8 cellular contexts compared by ENCODE assay signal in genomic region chr17:80992948-80993624, GRCh38. TPM values are rescaled to one million over a fixed set of nuclear protein-coding genes. Genes with fewer than 3 reads are reported as not detected.
DNase-seq lines count a peak whose midpoint lies in the region; ATAC-seq, FAIRE-seq and TF ChIP-seq lines count a peak whose summit lies in the region.

No MANE protein-coding gene starts in this region.

- TF ChIP-seq CTCF in DND-41 (IDR thresholded peaks at IDR 0.05; ENCODE audit: borderline replicate concordance, extremely low read depth, low read length, poor library complexity, severe bottlenecking) (no peak), NB4 (IDR thresholded peaks at IDR 0.05; ENCODE audit: low read depth, low read length) (no peak), endodermal cell (conservative IDR thresholded peaks at IDR 0.05) (no peak), ovary (IDR thresholded peaks at IDR 0.05) (no peak)

- TF ChIP-seq POLR2A in NB4 (IDR thresholded peaks at IDR 0.05; ENCODE audit: extremely low read depth, insufficient read length), result no peak
- TF ChIP-seq POLR2A in ovary (IDR thresholded peaks at IDR 0.05), result no peak

- no peak overlapping the region for H3K27ac ChIP-seq in DND-41 (ENCODE audit: low read length)
- H3K27ac ChIP-seq in endodermal cell (ENCODE audit: low read depth, low read length), result no peak overlapping the region
- no peak overlapping the region for H3K27ac ChIP-seq in ovary

- no peak overlapping the region for H2AFZ ChIP-seq in DND-41 (ENCODE audit: low read depth, low read length)

- H3K4me2 ChIP-seq in DND-41 (ENCODE audit: insufficient read depth, low read length), result peak overlapping the region; percentile 91

- ATAC-seq in DND-41 (ENCODE audit: insufficient read depth, low read depth), result no peak

- peaks cover 38% of the 10 kb centered on the region for H3K36me3 ChIP-seq in DND-41 (ENCODE audit: insufficient read depth, low read length)
- H3K36me3 ChIP-seq in endodermal cell (ENCODE audit: control insufficient read depth, insufficient read depth, low read length), result peaks cover 13% of the 10 kb centered on the region
- no peaks in the 10 kb centered on the region for H3K36me3 ChIP-seq in ovary

- TF ChIP-seq EP300 in ovary (IDR thresholded peaks at IDR 0.05), result no peak

- intact Hi-C loops in ovary (cut with DNase I), result loop anchor here (2.0 to 10.0 kb wide), 5 partner anchors 44 to 242 kb away; partner anchors contain the start of genes BAIAP2 (in 1 of the 4), NDUFAF8 (in 1 of the 4) and TEPSIN (in 1 of the 4)

- FAIRE-seq in urothelium cell line (lab: Jason Lieb, UNC), result no peak

- H3K9me3 Mint-ChIP-seq in endodermal cell, result no peaks in the 10 kb centered on the region

- H3K4me1 Mint-ChIP-seq in endodermal cell, result peaks cover 5% of the 10 kb centered on the region

- H3K9ac ChIP-seq in DND-41 (ENCODE audit: low read depth, low read length), result peak overlapping the region; percentile 89
- H3K9ac ChIP-seq in endodermal cell (ENCODE audit: extremely low read depth, low read length, poor library complexity, severe bottlenecking), result peak overlapping the region; percentile 41

- peak overlapping the region; percentile 58 for H3K4me3 Mint-ChIP-seq in endodermal cell

- H3K4me3 ChIP-seq in DND-41 (ENCODE audit: low read depth in 1 of 2, low read length in 2 of 2), result peak overlapping the region; percentile 55 to 97; a peak in 3 of 4 replicates
- peak overlapping the region; percentile 64 for H3K4me3 ChIP-seq in NB4 (ENCODE audit: low read depth, low read length)
- peak overlapping the region; percentile 81 for H3K4me3 ChIP-seq in endodermal cell (ENCODE audit: low read length)
- H3K4me3 ChIP-seq in ovary, result peak overlapping the region; percentile 84

- peaks cover 15% of the 10 kb centered on the region for H3K79me2 ChIP-seq in DND-41 (ENCODE audit: insufficient read depth, low read length)

- H3K27me3 ChIP-seq in DND-41 (ENCODE audit: insufficient read depth, low read length, poor library complexity) (peaks cover 3% of the 10 kb centered on the region), endodermal cell (ENCODE audit: control insufficient read depth, insufficient read depth, low read length, poor library complexity, severe bottlenecking) (no peaks in the 10 kb centered on the region), ovary (no peaks in the 10 kb centered on the region)

- H3K36me3 Mint-ChIP-seq in endodermal cell (ENCODE audit: low read depth), result peaks cover 15% of the 10 kb centered on the region

- WGBS in endodermal cell (ENCODE audit: insufficient coverage in 1 of 2, insufficient read length in 1 of 2), 2 experiments, result 80 to 82% methylated on average over 13 to 18 of the region's 18 CpGs
- 41 to 49% (median 44%) methylated on average over 18 of the region's 18 CpGs for WGBS in ovary, 3 donors

- DNase-seq in DND-41 (no peak), NB4 (ENCODE audit: low read depth) (no peak), endodermal cell (peak; percentile 44), ovary (peak in 2 of 5 donors; percentile 9 to 37), middle frontal gyrus (ENCODE audit: extremely low spot score, low spot score) (no peak), DMS153 (lab: John Stamatoyannopoulos, UW) (no peak), urothelium cell line (ENCODE audit: low spot score) (no peak)
- no peak for DNase-seq in activated CD4-positive, alpha-beta T cell treated with anti-CD3 and anti-CD28 coated beads, Interleukin-2, amount 50 U/mL, for 1 hour

- H3K27ac Mint-ChIP-seq in endodermal cell, result no peak overlapping the region

- H3K9me3 ChIP-seq in DND-41 (ENCODE audit: insufficient read depth, low read length, severe bottlenecking), result no peaks in the 10 kb centered on the region
- H3K9me3 ChIP-seq in endodermal cell (ENCODE audit: control insufficient read depth, low read length), result no peaks in the 10 kb centered on the region
- H3K9me3 ChIP-seq in ovary, result no peaks in the 10 kb centered on the region

- H3K27me3 Mint-ChIP-seq in endodermal cell (ENCODE audit: insufficient read depth), result peaks cover 2% of the 10 kb centered on the region

- peaks cover 44% of the 10 kb centered on the region for H3K4me1 ChIP-seq in DND-41 (ENCODE audit: insufficient read depth, low read length)
- H3K4me1 ChIP-seq in endodermal cell (ENCODE audit: control insufficient read depth, insufficient read depth, low read length), result peaks cover 3% of the 10 kb centered on the region
- H3K4me1 ChIP-seq in ovary (ENCODE audit: insufficient read depth), result peaks cover 6% of the 10 kb centered on the region

- H4K20me1 ChIP-seq in DND-41 (ENCODE audit: insufficient read depth, low read length), result peaks cover 12% of the 10 kb centered on the region; the same call in 1 of the 2 replicates

RNA-seq across cellular contexts. Expression of gene CHMP6, which starts 1.4 kb away (rescaled TPM):
- total RNA-seq in endodermal cell (10 to 100 TPM; 28.4 to 32.5 TPM), ovary (10 to 100 TPM; 18.5 to 29.7 (median 26.5) TPM)
- 23.4 TPM for polyA plus RNA-seq in endodermal cell (2013, experiment 1 of 2)
- polyA plus RNA-seq in endodermal cell (2013, experiment 2 of 2), result 20.2 TPM
- polyA plus RNA-seq in ovary, result 10 to 100 TPM; 25.6 to 27.5 TPM

RNA-seq across cellular contexts. Expression of gene BAIAP2, which starts 41.9 kb away (rescaled TPM):
- 10 to 100 TPM; 24.9 to 32.7 TPM for total RNA-seq in endodermal cell
- polyA plus RNA-seq in endodermal cell (2013, experiment 1 of 2), result 41.7 TPM
- 39.0 TPM for polyA plus RNA-seq in endodermal cell (2013, experiment 2 of 2)
- 10 to 100 TPM; 13.8 to 80.6 (median 30.1) TPM for total RNA-seq in ovary
- 10 to 100 TPM; 12.0 to 21.5 TPM for polyA plus RNA-seq in ovary
